9 cellular contexts compared by ENCODE assay signal in the genomic region with DNA sequence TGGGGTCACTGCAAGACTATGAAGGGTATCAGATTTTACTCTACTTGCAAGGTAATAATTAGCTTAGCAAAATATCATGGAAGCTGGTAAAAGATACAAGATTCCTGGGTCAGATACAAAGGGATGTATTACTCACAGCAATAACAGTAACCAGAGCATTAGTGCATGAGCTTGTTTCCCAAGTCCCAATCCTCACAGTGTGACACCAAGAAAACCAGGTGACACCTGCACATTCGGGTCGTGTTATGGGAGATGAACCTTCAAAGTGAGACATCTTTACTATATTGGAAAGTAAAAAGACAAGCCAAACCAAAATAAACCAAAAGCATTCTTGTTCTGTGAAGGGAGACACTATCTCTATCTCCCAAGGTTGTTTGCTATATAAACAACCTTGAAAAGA.
"Had no signal": no experiment of that assay in that cellular context is flagged by ENCODE, and none has a peak within 500 bp of the region (broad histone marks: within the 10 kb centered on the region; RNA-seq: fewer than 3 reads in every experiment).

No MANE protein-coding gene starts in this region.

- H3K4me1 ChIP-seq: HAP-1 had no signal

- H3K27ac ChIP-seq: GM23248, HL-60 had no signal

- H3K36me3 ChIP-seq: HAP-1 had no signal

- H3K9me3 ChIP-seq: HAP-1 had no signal

- ATAC-seq: K562 had no signal

- DNase-seq: GM23248, GOT3, H7, IMR-90, Kasumi-1, KG1 had no signal

- H3K4me3 ChIP-seq: GM23248, HAP-1, K562 had no signal
